Comparison of ENCODE assay signal across 15 cellular contexts in the genomic region with DNA sequence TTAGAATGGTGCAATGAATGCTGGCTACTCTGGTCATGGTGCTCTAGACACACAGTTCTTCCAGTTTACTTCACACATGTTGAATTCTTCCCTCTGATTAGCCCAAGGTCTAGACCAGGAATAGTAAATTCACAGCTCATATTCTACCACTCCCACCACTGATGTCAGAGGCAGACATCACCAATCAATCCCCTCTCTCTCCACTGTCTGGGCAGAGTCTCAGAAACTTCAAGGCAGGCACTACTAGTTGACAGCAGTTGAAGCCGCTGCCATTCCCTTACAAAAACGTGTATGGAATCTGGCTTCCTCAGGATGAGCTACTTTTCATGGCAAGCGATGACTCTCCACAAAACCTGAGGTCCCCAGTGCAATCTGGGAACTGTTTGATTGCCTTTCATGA.
DNase-seq lines count a peak whose midpoint lies in the region; ATAC-seq and TF ChIP-seq lines count a peak whose summit lies in the region.
"Had no signal": no experiment of that assay in that cellular context is flagged by ENCODE, and none has a peak within 500 bp of the region (broad histone marks: within the 10 kb centered on the region; RNA-seq: fewer than 3 reads in every experiment).

No MANE protein-coding gene starts in this region.

- no peaks in the 10 kb centered on the region for H3K36me3 ChIP-seq in tibial artery
- H3K36me3 ChIP-seq: upper lobe of right lung had no signal

- no peak for TF ChIP-seq POLR2A in GM18505 (IDR thresholded peaks at IDR 0.05; ENCODE audit: borderline replicate concordance, extremely low read depth, insufficient read depth, insufficient read length)

- peaks cover 0 to 4% (median 0%) of the 10 kb centered on the region in 3 donors for H3K9me3 ChIP-seq in tibial artery
- H3K9me3 ChIP-seq: upper lobe of right lung had no signal

- ATAC-seq in GM18505 (IDR thresholded peaks at IDR 0.05; ENCODE audit: unreplicated experiment), result no peak
- ATAC-seq: upper lobe of right lung had no signal

- H3K27ac Mint-ChIP-seq in activated T-helper 1 cell treated with anti-CD3 and anti-CD28 coated beads, Interleukin-12 subunit alpha, Interleukin-12 subunit beta, Interleukin-2, Interleukin-4 antibody, amounts not matched to agents 30 ng/mL and 10 ng/mL and 1 ng/mL, durations not matched to agents 14 hours and 24 hours and 36 hours, result no peak overlapping the region

- DNase-seq in GM04504 (ENCODE audit: low read depth) (peak; percentile 42), RKO (ENCODE audit: low spot score) (peak; percentile 12), epithelial cell of esophagus (ENCODE audit: low read depth) (peak; percentile 28), lung microvascular endothelial cell (ENCODE audit: low read depth in 2 of 2) (peak; percentile 73 to 77), tibial artery (no peak)
- DNase-seq in activated CD4-positive, alpha-beta T cell treated with anti-CD3 and anti-CD28 coated beads for 48 hours, result no peak
- DNase-seq in activated T-helper 1 cell treated with anti-CD3 and anti-CD28 coated beads, Interleukin-12 subunit alpha, Interleukin-12 subunit beta, Interleukin-2, Interleukin-4 antibody, amounts not matched to agents 30 ng/mL and 10 ng/mL and 1 ng/mL, durations not matched to agents 14 hours and 24 hours and 36 hours (ENCODE audit: low spot score), result no peak
- DNase-seq: activated CD4-positive, alpha-beta T cell treated with anti-CD3 and anti-CD28 coated beads, Interleukin-2, amount 50 U/mL, for 48 hours; activated naive CD4-positive, alpha-beta T cell treated with Interleukin-2 at 50 U/mL for 16 hours; hypothalamus; Karpas-422; NCI-H524; upper lobe of right lung had no signal

- no peak overlapping the region for H3K27ac ChIP-seq in tibial artery
- H3K27ac ChIP-seq: C4-2B, upper lobe of right lung had no signal

- TF ChIP-seq CTCF in epithelial cell of esophagus (IDR thresholded peaks at IDR 0.05; ENCODE audit: insufficient read depth, low read depth, low read length, missing control alignments), result no peak
- no peak for TF ChIP-seq CTCF in tibial artery (IDR thresholded peaks at IDR 0.05)

- H3K27me3 ChIP-seq in tibial artery, result no peaks in the 10 kb centered on the region

- H3K36me3 Mint-ChIP-seq in activated T-helper 1 cell treated with anti-CD3 and anti-CD28 coated beads, Interleukin-12 subunit alpha, Interleukin-12 subunit beta, Interleukin-2, Interleukin-4 antibody, amounts not matched to agents 30 ng/mL and 10 ng/mL and 1 ng/mL, durations not matched to agents 14 hours and 24 hours and 36 hours (ENCODE audit: low read depth), result peaks cover 2% of the 10 kb centered on the region

- peaks cover 34% of the 10 kb centered on the region for H3K4me1 Mint-ChIP-seq in activated T-helper 1 cell treated with anti-CD3 and anti-CD28 coated beads, Interleukin-12 subunit alpha, Interleukin-12 subunit beta, Interleukin-2, Interleukin-4 antibody, amounts not matched to agents 30 ng/mL and 10 ng/mL and 1 ng/mL, durations not matched to agents 14 hours and 24 hours and 36 hours (ENCODE audit: low read depth)

- H3K4me3 Mint-ChIP-seq in activated T-helper 1 cell treated with anti-CD3 and anti-CD28 coated beads, Interleukin-12 subunit alpha, Interleukin-12 subunit beta, Interleukin-2, Interleukin-4 antibody, amounts not matched to agents 30 ng/mL and 10 ng/mL and 1 ng/mL, durations not matched to agents 14 hours and 24 hours and 36 hours, result no peak overlapping the region

- peaks cover 0 to 58% (median 27%) of the 10 kb centered on the region in 4 donors for H3K4me1 ChIP-seq in tibial artery

- intact Hi-C loops in tibial artery (cut with DNase I; ENCODE audit: low total_unique reads), result no loop called here
- intact Hi-C loops in activated T-helper 1 cell treated with anti-CD3 and anti-CD28 coated beads, Interleukin-12 subunit alpha, Interleukin-12 subunit beta, Interleukin-2, Interleukin-4 antibody, amounts not matched to agents 30 ng/mL and 10 ng/mL and 1 ng/mL, durations not matched to agents 14 hours and 24 hours and 36 hours (cut with micrococcal nuclease), result no loop called here

- no peak overlapping the region for H3K4me3 ChIP-seq in epithelial cell of esophagus (ENCODE audit: low read length)
- H3K4me3 ChIP-seq in tibial artery, result no peak overlapping the region
- H3K4me3 ChIP-seq: upper lobe of right lung had no signal

- H3K9me3 Mint-ChIP-seq in activated T-helper 1 cell treated with anti-CD3 and anti-CD28 coated beads, Interleukin-12 subunit alpha, Interleukin-12 subunit beta, Interleukin-2, Interleukin-4 antibody, amounts not matched to agents 30 ng/mL and 10 ng/mL and 1 ng/mL, durations not matched to agents 14 hours and 24 hours and 36 hours, result peaks cover 7% of the 10 kb centered on the region

- peaks cover 5% of the 10 kb centered on the region for H3K27me3 Mint-ChIP-seq in activated T-helper 1 cell treated with anti-CD3 and anti-CD28 coated beads, Interleukin-12 subunit alpha, Interleukin-12 subunit beta, Interleukin-2, Interleukin-4 antibody, amounts not matched to agents 30 ng/mL and 10 ng/mL and 1 ng/mL, durations not matched to agents 14 hours and 24 hours and 36 hours (ENCODE audit: insufficient read depth)

Comparison
In these comparisons a context has a peak if more than half of its experiments do, and no peak if none do; other contexts are left out.
1. DNase-seq: peak in GM04504 (single experiment), RKO (single experiment), epithelial cell of esophagus (single experiment) and lung microvascular endothelial cell (2 of 2); none in activated CD4-positive, alpha-beta T cell treated with anti-CD3 and anti-CD28 coated beads for 48 hours (single experiment), tibial artery (0 of 2) and activated T-helper 1 cell treated with anti-CD3 and anti-CD28 coated beads, Interleukin-12 subunit alpha, Interleukin-12 subunit beta, Interleukin-2, Interleukin-4 antibody, amounts not matched to agents 30 ng/mL and 10 ng/mL and 1 ng/mL, durations not matched to agents 14 hours and 24 hours and 36 hours (single experiment).